In the genomic region with DNA sequence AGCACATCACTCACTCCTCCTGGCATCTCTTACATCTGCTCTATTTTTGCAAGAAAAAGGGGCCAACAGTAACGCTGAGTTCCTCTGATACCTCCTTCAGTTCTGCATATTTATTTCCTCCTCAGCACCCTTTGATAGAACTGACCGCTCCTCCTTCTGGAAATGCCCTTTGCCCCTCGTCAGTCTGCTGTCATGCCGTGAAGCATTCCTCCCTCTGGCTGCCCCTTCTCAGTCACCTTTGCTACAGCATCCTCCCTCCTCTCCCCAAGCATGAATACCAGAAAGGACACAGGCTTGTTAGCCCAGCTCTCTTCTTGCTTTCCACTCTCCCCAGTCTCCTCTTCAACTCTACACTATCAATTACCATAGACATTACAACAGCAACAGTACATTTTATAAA, we compare ENCODE assay signal across 33 cellular contexts.
A peak's percentile ranks its signal among the peaks of the same experiment; 100 is the strongest.
DNase-seq lines count a peak whose midpoint lies in the region; ATAC-seq and TF ChIP-seq lines count a peak whose summit lies in the region.
"Had no signal": no experiment of that assay in that cellular context is flagged by ENCODE, and none has a peak within 500 bp of the region (broad histone marks: within the 10 kb centered on the region; RNA-seq: fewer than 3 reads in every experiment).

No MANE protein-coding gene starts in this region.

- no peaks in the 10 kb centered on the region for H3K9me3 Mint-ChIP-seq in Caco-2 (ENCODE audit: unreplicated experiment)
- H3K9me3 Mint-ChIP-seq: activated CD4-positive, alpha-beta memory T cell treated with anti-CD3 and anti-CD28 coated beads, Interleukin-2, amount 10 ng/mL, durations not matched to agents 7 days and 5 days; activated T-helper 17 cell treated with anti-CD3 and anti-CD28 coated beads, Interleukin-2, amount 50 U/mL, for 72 hours; effector memory CD8-positive, alpha-beta T cell; immature natural killer cell; naive thymus-derived CD8-positive, alpha-beta T cell; stimulated activated effector memory CD8-positive, alpha-beta T cell treated with anti-CD3 and anti-CD28 coated beads, Interleukin-12 subunit alpha, Interleukin-12 subunit beta, amount 100 ng/mL, for 72 hours had no signal

- no peak for TF ChIP-seq POLR2A in Peyer's patch (IDR thresholded peaks at IDR 0.05)

- no peak overlapping the region for H3K9ac ChIP-seq in trophoblast cell (ENCODE audit: low read length)

- POLR2A ChIA-PET in Caco-2 (lab: Charles Lee): no interaction called here

- TF ChIP-seq CTCF in Caco-2 (IDR thresholded peaks at IDR 0.05; ENCODE audit: insufficient read depth in 1 of 2, low read depth in 1 of 2, low read length in 1 of 2, severe bottlenecking in 1 of 2, unreplicated experiment in 1 of 2): no peak
- no peak for TF ChIP-seq CTCF in Peyer's patch (IDR thresholded peaks at IDR 0.05)
- TF ChIP-seq CTCF in BE2C (IDR thresholded peaks at IDR 0.05; ENCODE audit: low read depth, low read length): no peak

- H3K14ac ChIP-seq in trophoblast cell (ENCODE audit: low read length): no peak overlapping the region

- no peak overlapping the region for H3K4me3 ChIP-seq in Caco-2 (ENCODE audit: low read depth, low read length)
- H3K4me3 ChIP-seq in Peyer's patch: no peak overlapping the region
- H3K4me3 ChIP-seq in trophoblast cell (ENCODE audit: low read depth, low read length): no peak overlapping the region
- H3K4me3 ChIP-seq in BE2C (ENCODE audit: low read depth, low read length): no peak overlapping the region
- H3K4me3 ChIP-seq: A549, coronary artery, heart right ventricle, left lung, right atrium auricular region, suprapubic skin had no signal

- H2AK5ac ChIP-seq in trophoblast cell (ENCODE audit: low read length): no peak overlapping the region

- no peaks in the 10 kb centered on the region for H3K36me3 Mint-ChIP-seq in Caco-2 (ENCODE audit: insufficient read depth, unreplicated experiment)

- H2BK12ac ChIP-seq in trophoblast cell (ENCODE audit: low read length): peak overlapping the region; percentile 40

- no peak overlapping the region for H3K27ac Mint-ChIP-seq in Caco-2 (ENCODE audit: unreplicated experiment)
- H3K27ac Mint-ChIP-seq: activated CD4-positive, alpha-beta memory T cell treated with anti-CD3 and anti-CD28 coated beads, Interleukin-2, amount 10 ng/mL, durations not matched to agents 7 days and 5 days; activated T-helper 17 cell treated with anti-CD3 and anti-CD28 coated beads, Interleukin-2, amount 50 U/mL, for 72 hours; effector memory CD8-positive, alpha-beta T cell; stimulated activated effector memory CD8-positive, alpha-beta T cell treated with anti-CD3 and anti-CD28 coated beads, Interleukin-12 subunit alpha, Interleukin-12 subunit beta, amount 100 ng/mL, for 72 hours had no signal

- no peak overlapping the region for H4K12ac ChIP-seq in trophoblast cell (ENCODE audit: low read depth, low read length)

- H4K8ac ChIP-seq in trophoblast cell (ENCODE audit: low read depth, low read length): no peak overlapping the region

- no peak for ATAC-seq in HG03097 (IDR thresholded peaks at IDR 0.05; ENCODE audit: low FRiP score, unreplicated experiment)
- no peak for ATAC-seq in GM21619 (IDR thresholded peaks at IDR 0.05; ENCODE audit: unreplicated experiment)
- ATAC-seq: A549; activated T-helper 17 cell treated with anti-CD3 and anti-CD28 coated beads, Interleukin-2, amount 50 U/mL, for 72 hours; effector memory CD8-positive, alpha-beta T cell; HCT116; heart right ventricle; left lung; naive thymus-derived CD8-positive, alpha-beta T cell; stimulated activated effector memory CD8-positive, alpha-beta T cell treated with anti-CD3 and anti-CD28 coated beads, Interleukin-12 subunit alpha, Interleukin-12 subunit beta, amount 100 ng/mL, for 72 hours had no signal

- H3K23ac ChIP-seq in trophoblast cell (ENCODE audit: low read length): no peak overlapping the region

- no peaks in the 10 kb centered on the region for H3K9me3 ChIP-seq in Caco-2
- no peaks in the 10 kb centered on the region for H3K9me3 ChIP-seq in Peyer's patch
- no peaks in the 10 kb centered on the region for H3K9me3 ChIP-seq in trophoblast cell (ENCODE audit: insufficient read depth, low read depth, low read length)
- H3K9me3 ChIP-seq in BE2C: no peaks in the 10 kb centered on the region
- H3K9me3 ChIP-seq: A549, heart right ventricle, left lung, right atrium auricular region, suprapubic skin had no signal

- no CpG with 5 or more reads among the region's 4 CpGs for WGBS in trophoblast cell (ENCODE audit: extremely low coverage, insufficient coverage, insufficient read length)

- DNase-seq in Caco-2 (peak; percentile 70 to 76), Peyer's patch (peak in 2 of 3 donors; percentile 56 to 75), iPS-NIHi11 (ENCODE audit: low spot score) (peak; percentile 46), trophoblast cell (no peak), NCI-H1105 treated with DMSO at 0.1 percent for 48 hours (lab: John Stamatoyannopoulos, UW) (no peak), BE2C (no peak)
- DNase-seq: activated CD4-positive, alpha-beta memory T cell treated with anti-CD3 and anti-CD28 coated beads, Interleukin-2, amount 10 ng/mL, durations not matched to agents 7 days and 5 days; activated CD4-positive, CD25-positive, alpha-beta regulatory T cell treated with anti-CD3 and anti-CD28 coated beads, Interleukin-2, amount 50 U/mL, for 72 hours; activated CD8-positive, alpha-beta memory T cell treated with anti-CD3 and anti-CD28 coated beads, Interleukin-2, amount 50 U/mL, for 48 hours; activated naive CD4-positive, alpha-beta T cell treated with anti-CD3 and anti-CD28 coated beads, Interleukin-2, amount 50 U/mL, for 16 hours; effector memory CD8-positive, alpha-beta T cell; GF-D8; heart right ventricle; immature natural killer cell; KBM-7; left lung; naive thymus-derived CD8-positive, alpha-beta T cell; NCI-H1417 treated with DMSO at 0.1 percent for 48 hours; NCI-H2081 treated with DMSO at 0.1 percent for 48 hours; NCI-H82; stimulated activated CD4-positive, alpha-beta T cell treated with anti-CD3 and anti-CD28 coated beads, Interleukin-12 subunit alpha, Interleukin-12 subunit beta, amount 100 ng/mL, for 4 hours; stimulated activated CD4-positive, alpha-beta T cell treated with anti-CD3 and anti-CD28 coated beads, Interleukin-4, amount 100 ng/mL, for 1 hour; T-helper 1 cell had no signal

- no peak overlapping the region for H3K27ac ChIP-seq in Peyer's patch
- no peak overlapping the region for H3K27ac ChIP-seq in trophoblast cell (ENCODE audit: low read depth, low read length)
- H3K27ac ChIP-seq: A549, coronary artery, heart right ventricle, left lung, right atrium auricular region, RWPE1, suprapubic skin had no signal

- no peak overlapping the region for H2AFZ ChIP-seq in trophoblast cell (ENCODE audit: insufficient read depth, low read length, poor library complexity)

- H3K18ac ChIP-seq in trophoblast cell (ENCODE audit: low read length): no peak overlapping the region

- intact Hi-C loops in Caco-2 (cut with micrococcal nuclease; ENCODE audit: unreplicated experiment): loop anchor here (1.0 to 10.0 kb wide), 2 partner anchors 10 to 411 kb away; no protein-coding TSS in a partner anchor

- no peak overlapping the region for H2BK120ac ChIP-seq in trophoblast cell (ENCODE audit: insufficient read depth, low read length, poor library complexity)

- H3K4me3 Mint-ChIP-seq in Caco-2 (ENCODE audit: unreplicated experiment): peak overlapping the region; percentile 8
- H3K4me3 Mint-ChIP-seq: activated CD4-positive, alpha-beta memory T cell treated with anti-CD3 and anti-CD28 coated beads, Interleukin-2, amount 10 ng/mL, durations not matched to agents 7 days and 5 days; activated T-helper 17 cell treated with anti-CD3 and anti-CD28 coated beads, Interleukin-2, amount 50 U/mL, for 72 hours; effector memory CD8-positive, alpha-beta T cell; immature natural killer cell; naive thymus-derived CD8-positive, alpha-beta T cell; stimulated activated effector memory CD8-positive, alpha-beta T cell treated with anti-CD3 and anti-CD28 coated beads, Interleukin-12 subunit alpha, Interleukin-12 subunit beta, amount 100 ng/mL, for 72 hours had no signal

- no peaks in the 10 kb centered on the region for H3K27me3 Mint-ChIP-seq in Caco-2 (ENCODE audit: insufficient read depth, unreplicated experiment)
- H3K27me3 Mint-ChIP-seq: activated CD4-positive, alpha-beta memory T cell treated with anti-CD3 and anti-CD28 coated beads, Interleukin-2, amount 10 ng/mL, durations not matched to agents 7 days and 5 days; activated T-helper 17 cell treated with anti-CD3 and anti-CD28 coated beads, Interleukin-2, amount 50 U/mL, for 72 hours; effector memory CD8-positive, alpha-beta T cell; naive thymus-derived CD8-positive, alpha-beta T cell had no signal

- no peaks in the 10 kb centered on the region for H3K79me2 ChIP-seq in trophoblast cell (ENCODE audit: control insufficient read depth, insufficient read depth, low read length, poor library complexity)

- no peak overlapping the region for H2BK5ac ChIP-seq in trophoblast cell (ENCODE audit: low read depth, low read length, poor library complexity)

- no peaks in the 10 kb centered on the region for H3K27me3 ChIP-seq in Caco-2 (replicated peaks; ENCODE audit: control insufficient read depth, insufficient read depth, low read length)
- H3K27me3 ChIP-seq in Peyer's patch: no peaks in the 10 kb centered on the region
- H3K27me3 ChIP-seq in trophoblast cell (ENCODE audit: insufficient read depth, low read length): no peaks in the 10 kb centered on the region
- H3K27me3 ChIP-seq in BE2C: no peaks in the 10 kb centered on the region
- H3K27me3 ChIP-seq: heart right ventricle, left lung, right atrium auricular region, suprapubic skin had no signal

- CTCF ChIA-PET in Caco-2 (lab: Charles Lee): no interaction called here

- H3K79me1 ChIP-seq in trophoblast cell (ENCODE audit: low read length): no peaks in the 10 kb centered on the region

- no peak overlapping the region for H3K4me2 ChIP-seq in trophoblast cell (ENCODE audit: low read length)
- H3K4me2 ChIP-seq: A549 had no signal

- H3K4me1 ChIP-seq in Caco-2 (peaks cover 15% of the 10 kb centered on the region), Peyer's patch (peaks cover 0 to 12% (median 0%) of the 10 kb centered on the region in 4 donors), trophoblast cell (ENCODE audit: control insufficient read depth in 1 of 2, insufficient read depth in 2 of 2, low read length in 2 of 2) (no peaks in the 10 kb centered on the region), BE2C (no peaks in the 10 kb centered on the region)
- H3K4me1 ChIP-seq: A549, heart right ventricle, left lung, right atrium auricular region, suprapubic skin had no signal

- no peaks in the 10 kb centered on the region for H3K36me3 ChIP-seq in Caco-2 (ENCODE audit: control insufficient read depth, insufficient read depth, low read length)
- peaks cover 0 to 14% (median 0%) of the 10 kb centered on the region in 3 donors for H3K36me3 ChIP-seq in Peyer's patch
- H3K36me3 ChIP-seq in trophoblast cell (ENCODE audit: control insufficient read depth in 1 of 2, insufficient read depth in 2 of 2, low read length in 2 of 2): peaks cover 0 to 2% of the 10 kb centered on the region in 2 experiments
- H3K36me3 ChIP-seq in BE2C: no peaks in the 10 kb centered on the region
- H3K36me3 ChIP-seq: right atrium auricular region had no signal

- BruUV-seq in Caco-2 (replicated peaks; lab: Mats Ljungman, UMichigan): no TSS peak

- no peak overlapping the region for H3K4ac ChIP-seq in trophoblast cell (ENCODE audit: low read depth, low read length)

- no peak overlapping the region for H4K91ac ChIP-seq in trophoblast cell (ENCODE audit: low read depth, low read length)

- H3K4me1 Mint-ChIP-seq in Caco-2 (ENCODE audit: low read depth, unreplicated experiment): peaks cover 18% of the 10 kb centered on the region
- H3K4me1 Mint-ChIP-seq: activated CD4-positive, alpha-beta memory T cell treated with anti-CD3 and anti-CD28 coated beads, Interleukin-2, amount 10 ng/mL, durations not matched to agents 7 days and 5 days; activated T-helper 17 cell treated with anti-CD3 and anti-CD28 coated beads, Interleukin-2, amount 50 U/mL, for 72 hours; immature natural killer cell; stimulated activated effector memory CD8-positive, alpha-beta T cell treated with anti-CD3 and anti-CD28 coated beads, Interleukin-12 subunit alpha, Interleukin-12 subunit beta, amount 100 ng/mL, for 72 hours had no signal

Comparison
In these comparisons a context has a peak if more than half of its experiments do, and no peak if none do; other contexts are left out.
1. DNase-seq: peak in Caco-2 (2 of 2), Peyer's patch (2 of 3) and iPS-NIHi11 (single experiment); none in trophoblast cell (0 of 2), NCI-H1105 treated with DMSO at 0.1 percent for 48 hours (single experiment) and BE2C (single experiment).